Comparison of ENCODE assay signal across 1 cellular context in genomic region chr22:24541681-24542515, GRCh38.
TF ChIP-seq lines count a peak whose summit lies in the region.

No MANE protein-coding gene starts in this region.

TF ChIP-seq in GM12878, 131 proteins besides CTCF, POLR2A, EP300 and RAD21:
- TF ChIP-seq EZH2 (IDR thresholded peaks at IDR 0.05; ENCODE audit: borderline replicate concordance, control insufficient read depth, low read depth, low read length) = no peak
- TF ChIP-seq MXI1 (IDR thresholded peaks at IDR 0.05; ENCODE audit: low read depth, low read length) = no peak
- peak; percentile 83 for TF ChIP-seq NR2F1 (conservative IDR thresholded peaks at IDR 0.05)
- no peak for TF ChIP-seq POLR2AphosphoS5 (IDR thresholded peaks at IDR 0.05; ENCODE audit: low read length)
- no peak for TF ChIP-seq MLLT1 (IDR thresholded peaks at IDR 0.05)
